20 cellular contexts compared by ENCODE assay signal in genomic region chr19:31144471-31144870, GRCh38.
DNase-seq lines count a peak whose midpoint lies in the region; ATAC-seq and TF ChIP-seq lines count a peak whose summit lies in the region.
"Had no signal": no experiment of that assay in that cellular context is flagged by ENCODE, and none has a peak within 500 bp of the region (broad histone marks: within the 10 kb centered on the region; RNA-seq: fewer than 3 reads in every experiment).

No MANE protein-coding gene starts in this region.

- H3K14ac ChIP-seq in mesenchymal stem cell (ENCODE audit: low read length in 2 of 2), result no peak overlapping the region

- no peak overlapping the region for H3K23ac ChIP-seq in mesenchymal stem cell (ENCODE audit: low read length in 2 of 2)

- no peaks in the 10 kb centered on the region for H3K36me3 Mint-ChIP-seq in stimulated activated effector memory CD8-positive, alpha-beta T cell treated with anti-CD3 and anti-CD28 coated beads, Interleukin-12 subunit alpha, Interleukin-12 subunit beta, amount 100 ng/mL, for 72 hours
- no peaks in the 10 kb centered on the region for H3K36me3 Mint-ChIP-seq in activated naive CD4-positive, alpha-beta T cell treated with anti-CD3 and anti-CD28 coated beads, Interleukin-2, amount 10 ng/mL, durations not matched to agents 7 days and 5 days
- H3K36me3 Mint-ChIP-seq: CD4-positive, CD25-positive, alpha-beta regulatory T cell; CD8-positive, alpha-beta memory T cell; IgD-negative memory B cell had no signal

- no peak overlapping the region for H3K27ac ChIP-seq in mesenchymal stem cell (ENCODE audit: low read length, poor library complexity, severe bottlenecking)

- H3K79me1 ChIP-seq in mesenchymal stem cell (replicated peaks; ENCODE audit: low read length, poor library complexity, severe bottlenecking), result no peaks in the 10 kb centered on the region

- peak; percentile 8 for ATAC-seq in stimulated activated effector memory CD8-positive, alpha-beta T cell treated with anti-CD3 and anti-CD28 coated beads, Interleukin-12 subunit alpha, Interleukin-12 subunit beta, amount 100 ng/mL, for 72 hours
- ATAC-seq: GM12878 had no signal

- CTCF ChIA-PET in activated naive CD4-positive, alpha-beta T cell treated with anti-CD3 and anti-CD28 coated beads, Interleukin-2, amount 10 ng/mL, durations not matched to agents 7 days and 5 days (lab: Charles Lee), result no interaction called here

- H2BK15ac ChIP-seq in mesenchymal stem cell (ENCODE audit: low read depth, poor library complexity, severe bottlenecking), result no peak overlapping the region

- H3K4me2 ChIP-seq in mesenchymal stem cell (ENCODE audit: low read length, poor library complexity, severe bottlenecking), result no peak overlapping the region

- H3K4me3 ChIP-seq in H7 (ENCODE audit: insufficient read depth, low read depth, low read length) (no peak overlapping the region), astrocyte of the spinal cord (ENCODE audit: low read depth, low read length) (no peak overlapping the region), mesenchymal stem cell (ENCODE audit: insufficient read depth in 1 of 2, low read depth in 1 of 2, low read length in 2 of 2) (no peak overlapping the region)
- H3K4me3 ChIP-seq: GM12878 had no signal

- no peak overlapping the region for H2BK120ac ChIP-seq in mesenchymal stem cell (ENCODE audit: low read depth, low read length)

- no peak overlapping the region for H4K8ac ChIP-seq in mesenchymal stem cell (ENCODE audit: low read length)

- no peak overlapping the region for H2AFZ ChIP-seq in mesenchymal stem cell (ENCODE audit: low read depth, low read length)

- H3K9ac ChIP-seq in mesenchymal stem cell (ENCODE audit: low read length), result no peak overlapping the region

- H3K27me3 ChIP-seq in H7 (ENCODE audit: control insufficient read depth, insufficient read depth, low read length) (no peaks in the 10 kb centered on the region), mesenchymal stem cell (ENCODE audit: control insufficient read depth in 1 of 2, insufficient read depth in 1 of 2, low read length in 2 of 2) (no peaks in the 10 kb centered on the region)
- H3K27me3 ChIP-seq: BE2C had no signal

- no peak overlapping the region for H2BK12ac ChIP-seq in mesenchymal stem cell (ENCODE audit: low read length in 2 of 2)

- H3K36me3 ChIP-seq in H7 (replicated peaks; ENCODE audit: control insufficient read depth, insufficient read depth, low read length) (no peaks in the 10 kb centered on the region), mesenchymal stem cell (ENCODE audit: control insufficient read depth in 1 of 2, insufficient read depth in 2 of 2, low read depth in 1 of 2, low read length in 2 of 2) (peaks cover 0 to 2% of the 10 kb centered on the region in 2 experiments)
- H3K36me3 ChIP-seq: BE2C had no signal

- no peak overlapping the region for H4K91ac ChIP-seq in mesenchymal stem cell (ENCODE audit: low read length)

- no peaks in the 10 kb centered on the region for H3K9me3 Mint-ChIP-seq in stimulated activated effector memory CD8-positive, alpha-beta T cell treated with anti-CD3 and anti-CD28 coated beads, Interleukin-12 subunit alpha, Interleukin-12 subunit beta, amount 100 ng/mL, for 72 hours
- no peaks in the 10 kb centered on the region for H3K9me3 Mint-ChIP-seq in activated naive CD4-positive, alpha-beta T cell treated with anti-CD3 and anti-CD28 coated beads, Interleukin-2, amount 10 ng/mL, durations not matched to agents 7 days and 5 days
- H3K9me3 Mint-ChIP-seq: CD8-positive, alpha-beta memory T cell had no signal

- peaks cover 27% of the 10 kb centered on the region for H3K4me1 ChIP-seq in mesenchymal stem cell (ENCODE audit: control insufficient read depth, insufficient read depth, low read depth, low read length)
- H3K4me1 ChIP-seq: BE2C had no signal

- no peak overlapping the region for H3K27ac Mint-ChIP-seq in stimulated activated effector memory CD8-positive, alpha-beta T cell treated with anti-CD3 and anti-CD28 coated beads, Interleukin-12 subunit alpha, Interleukin-12 subunit beta, amount 100 ng/mL, for 72 hours
- no peak overlapping the region for H3K27ac Mint-ChIP-seq in activated naive CD4-positive, alpha-beta T cell treated with anti-CD3 and anti-CD28 coated beads, Interleukin-2, amount 10 ng/mL, durations not matched to agents 7 days and 5 days
- H3K27ac Mint-ChIP-seq: IgD-negative memory B cell had no signal

- peak; percentile 40 for DNase-seq in H7
- DNase-seq in astrocyte of the spinal cord (ENCODE audit: low read depth, low spot score), result peak; percentile 54
- DNase-seq in mesenchymal stem cell, result no peak
- DNase-seq in stimulated activated effector memory CD8-positive, alpha-beta T cell treated with anti-CD3 and anti-CD28 coated beads, Interleukin-12 subunit alpha, Interleukin-12 subunit beta, amount 100 ng/mL, for 72 hours (ENCODE audit: low spot score in 2 of 2), result no peak
- DNase-seq in activated naive CD4-positive, alpha-beta T cell treated with anti-CD3 and anti-CD28 coated beads, Interleukin-2, amount 10 ng/mL, durations not matched to agents 7 days and 5 days, result no peak
- DNase-seq in NCI-H748 (lab: John Stamatoyannopoulos, UW; ENCODE audit: unreplicated experiment), result no peak
- no peak for DNase-seq in T-helper 2 cell
- DNase-seq: ACHN; BE2C; C1 segment of cervical spinal cord; CD4-positive, CD25-positive, alpha-beta regulatory T cell; CD8-positive, alpha-beta memory T cell; COR-L47; DMS 273 treated with DMSO at 0.1 percent for 48 hours; DMS53; DND-41; EL; HCEC 1CT had no signal

- H3K9me3 ChIP-seq in mesenchymal stem cell (ENCODE audit: control insufficient read depth, low read length), result no peaks in the 10 kb centered on the region
- H3K9me3 ChIP-seq: BE2C had no signal

- WGBS in mesenchymal stem cell, result 76% methylated on average over 4 of the region's 4 CpGs

- H3K4ac ChIP-seq in mesenchymal stem cell (ENCODE audit: low read depth in 1 of 2, low read length in 2 of 2), result no peak overlapping the region

- H3K4me1 Mint-ChIP-seq in stimulated activated effector memory CD8-positive, alpha-beta T cell treated with anti-CD3 and anti-CD28 coated beads, Interleukin-12 subunit alpha, Interleukin-12 subunit beta, amount 100 ng/mL, for 72 hours, result no peaks in the 10 kb centered on the region
- no peaks in the 10 kb centered on the region for H3K4me1 Mint-ChIP-seq in activated naive CD4-positive, alpha-beta T cell treated with anti-CD3 and anti-CD28 coated beads, Interleukin-2, amount 10 ng/mL, durations not matched to agents 7 days and 5 days
- H3K4me1 Mint-ChIP-seq: CD4-positive, CD25-positive, alpha-beta regulatory T cell; CD8-positive, alpha-beta memory T cell; IgD-negative memory B cell had no signal

- no peaks in the 10 kb centered on the region for H3K27me3 Mint-ChIP-seq in activated naive CD4-positive, alpha-beta T cell treated with anti-CD3 and anti-CD28 coated beads, Interleukin-2, amount 10 ng/mL, durations not matched to agents 7 days and 5 days
- H3K27me3 Mint-ChIP-seq: CD4-positive, CD25-positive, alpha-beta regulatory T cell; IgD-negative memory B cell had no signal

- in situ Hi-C loops in astrocyte of the spinal cord (cut with HindIII; ENCODE audit: low sequenced_read_pairs), result no loop called here

- no peak overlapping the region for H2BK5ac ChIP-seq in mesenchymal stem cell (ENCODE audit: low read depth, low read length, poor library complexity, severe bottlenecking)

- no peak overlapping the region for H3K18ac ChIP-seq in mesenchymal stem cell (ENCODE audit: low read depth in 1 of 2, low read length in 2 of 2)

- H3K4me3 Mint-ChIP-seq in stimulated activated effector memory CD8-positive, alpha-beta T cell treated with anti-CD3 and anti-CD28 coated beads, Interleukin-12 subunit alpha, Interleukin-12 subunit beta, amount 100 ng/mL, for 72 hours, result no peak overlapping the region
- H3K4me3 Mint-ChIP-seq in activated naive CD4-positive, alpha-beta T cell treated with anti-CD3 and anti-CD28 coated beads, Interleukin-2, amount 10 ng/mL, durations not matched to agents 7 days and 5 days, result no peak overlapping the region
- H3K4me3 Mint-ChIP-seq: CD4-positive, CD25-positive, alpha-beta regulatory T cell; CD8-positive, alpha-beta memory T cell; IgD-negative memory B cell had no signal

- H2AK5ac ChIP-seq in mesenchymal stem cell (ENCODE audit: low read length, severe bottlenecking), result peak overlapping the region; percentile 18

- TF ChIP-seq CTCF in astrocyte of the spinal cord (IDR thresholded peaks at IDR 0.05; ENCODE audit: low read depth, low read length), result no peak

Comparison
In these comparisons a context has a peak if more than half of its experiments do, and no peak if none do; other contexts are left out.
1. DNase-seq: peak in H7 (single experiment) and astrocyte of the spinal cord (single experiment); none in mesenchymal stem cell (single experiment), stimulated activated effector memory CD8-positive, alpha-beta T cell treated with anti-CD3 and anti-CD28 coated beads, Interleukin-12 subunit alpha, Interleukin-12 subunit beta, amount 100 ng/mL, for 72 hours (0 of 2), activated naive CD4-positive, alpha-beta T cell treated with anti-CD3 and anti-CD28 coated beads, Interleukin-2, amount 10 ng/mL, durations not matched to agents 7 days and 5 days (single experiment), NCI-H748 (single experiment) and T-helper 2 cell (0 of 5).